25 cellular contexts compared by ENCODE assay signal in the genomic region with DNA sequence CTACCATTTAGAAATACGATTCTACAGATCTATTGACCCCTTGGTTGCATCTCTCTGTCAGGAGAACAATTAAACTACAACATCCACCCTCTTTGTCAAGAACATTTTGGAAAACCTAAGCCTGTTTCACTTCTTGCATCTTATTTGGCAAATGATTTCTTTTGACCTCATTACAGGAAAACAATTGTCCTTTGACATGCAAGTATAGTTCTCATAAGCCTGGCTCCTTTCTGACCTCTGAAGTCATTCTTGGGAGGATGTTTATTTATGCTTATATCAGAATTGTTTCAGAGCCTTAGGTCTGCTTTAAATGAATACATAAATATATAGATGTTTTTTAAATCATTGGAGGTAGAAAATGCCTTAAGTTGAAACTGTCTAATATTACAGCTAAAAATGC.
"Had no signal": no experiment of that assay in that cellular context is flagged by ENCODE, and none has a peak within 500 bp of the region (broad histone marks: within the 10 kb centered on the region; RNA-seq: fewer than 3 reads in every experiment).

No MANE protein-coding gene starts in this region.

- ATAC-seq: effector memory CD8-positive, alpha-beta T cell; esophagus mucosa; foreskin keratinocyte; gastrocnemius medialis; gastroesophageal sphincter had no signal

- FAIRE-seq: colon, endometrium, frontal cortex had no signal

- H3K4me1 ChIP-seq: colonic mucosa, esophagus squamous epithelium, foreskin keratinocyte, gastrocnemius medialis, gastroesophageal sphincter had no signal

- DNase-seq: colonic mucosa; cortex of kidney; dorsolateral prefrontal cortex; effector CD4-positive, alpha-beta T cell; effector CD8-positive, alpha-beta T cell; effector memory CD4-positive, alpha-beta T cell; effector memory CD8-positive, alpha-beta T cell; endodermal cell; erythroblast; esophagus squamous epithelium; foreskin keratinocyte; foreskin melanocyte; gastrocnemius medialis; glutamatergic neuron; head of caudate nucleus; heart left ventricle; heart right ventricle had no signal

- H3K4me3 ChIP-seq: colonic mucosa, coronary artery, dorsolateral prefrontal cortex, esophagus muscularis mucosa, esophagus squamous epithelium, gastrocnemius medialis, gastroesophageal sphincter, heart left ventricle, heart right ventricle had no signal

- H3K36me3 ChIP-seq: colonic mucosa, esophagus muscularis mucosa, esophagus squamous epithelium, gastrocnemius medialis, gastroesophageal sphincter, heart left ventricle, heart right ventricle had no signal

- H3K9me3 ChIP-seq: colonic mucosa, esophagus muscularis mucosa, esophagus squamous epithelium, gastrocnemius medialis, gastroesophageal sphincter, heart left ventricle, heart right ventricle had no signal

- H3K27ac ChIP-seq: colonic mucosa, coronary artery, dorsolateral prefrontal cortex, epithelial cell of prostate, esophagus muscularis mucosa, esophagus squamous epithelium, foreskin keratinocyte, gastrocnemius medialis, gastroesophageal sphincter had no signal

- H3K27me3 ChIP-seq: colonic mucosa, dorsolateral prefrontal cortex, esophagus muscularis mucosa, esophagus squamous epithelium, foreskin keratinocyte, gastrocnemius medialis, gastroesophageal sphincter, heart left ventricle, heart right ventricle had no signal
